Comparison of ENCODE assay signal across 11 cellular contexts in genomic region chr15:98787936-98788757, GRCh38.
A peak's percentile ranks its signal among the peaks of the same experiment; 100 is the strongest.
DNase-seq lines count a peak whose midpoint lies in the region; ATAC-seq, FAIRE-seq and TF ChIP-seq lines count a peak whose summit lies in the region.
"Had no signal": no experiment of that assay in that cellular context is flagged by ENCODE, and none has a peak within 500 bp of the region (broad histone marks: within the 10 kb centered on the region; RNA-seq: fewer than 3 reads in every experiment).

No MANE protein-coding gene starts in this region.

- no peak overlapping the region for H3K27ac ChIP-seq in osteoblast (ENCODE audit: low read depth, low read length)
- H3K27ac ChIP-seq: parathyroid adenoma had no signal

- H3K4me2 ChIP-seq in osteoblast (ENCODE audit: insufficient read depth, low read length), result peak overlapping the region; percentile 23

- no peaks in the 10 kb centered on the region for H3K27me3 ChIP-seq in osteoblast (ENCODE audit: insufficient read depth, low read length)

- H3K9me3 ChIP-seq in osteoblast (ENCODE audit: low read depth, low read length), result no peaks in the 10 kb centered on the region

- no peak overlapping the region for H2AFZ ChIP-seq in osteoblast (ENCODE audit: low read length)
- H2AFZ ChIP-seq: parathyroid adenoma had no signal

- H3K36me3 ChIP-seq in osteoblast (ENCODE audit: insufficient read depth, low read length), result no peaks in the 10 kb centered on the region

- DNase-seq in ELF-1 (ENCODE audit: low read depth, low spot score) (peak; percentile 34), NOMO-1 treated with DMSO at 0.1 percent for 48 hours (lab: John Stamatoyannopoulos, UW; ENCODE audit: unreplicated experiment) (peak; percentile 74), fibroblast of mammary gland (ENCODE audit: low read depth) (peak; percentile 32), osteoblast (ENCODE audit: insufficient read length, low spot score, missing footprints) (no peak), frontal cortex (ENCODE audit: low spot score in 2 of 2) (no peak), AG20443 (ENCODE audit: low spot score) (no peak)
- DNase-seq: activated naive CD4-positive, alpha-beta T cell; NCI-H1417 had no signal

- H3K79me2 ChIP-seq in osteoblast (ENCODE audit: insufficient read depth, low read length), result peaks cover 72% of the 10 kb centered on the region

- FAIRE-seq in frontal cortex (lab: Jason Lieb, UNC), result no peak

- H4K20me1 ChIP-seq in osteoblast (ENCODE audit: insufficient read depth, low read length), result peaks cover 32% of the 10 kb centered on the region

- H3K4me3 ChIP-seq in fibroblast of mammary gland (ENCODE audit: control insufficient read depth, low read depth, low read length), result no peak overlapping the region
- H3K4me3 ChIP-seq in osteoblast (ENCODE audit: insufficient read depth, low read length), result no peak overlapping the region

- TF ChIP-seq CTCF in fibroblast of mammary gland (conservative IDR thresholded peaks at IDR 0.05; ENCODE audit: control insufficient read depth, insufficient read depth, low read depth, low read length) (no peak), osteoblast (IDR thresholded peaks at IDR 0.05; ENCODE audit: extremely low read depth, low read depth, low read length) (no peak)

- ATAC-seq in HG03095 (IDR thresholded peaks at IDR 0.05; ENCODE audit: unreplicated experiment) (no peak), HG03135 (IDR thresholded peaks at IDR 0.05; ENCODE audit: unreplicated experiment) (no peak)

- peaks cover 17% of the 10 kb centered on the region for H3K4me1 ChIP-seq in osteoblast (ENCODE audit: insufficient read depth, low read length)

Comparison
In these comparisons a context has a peak if more than half of its experiments do, and no peak if none do; other contexts are left out.
1. DNase-seq: peak in ELF-1 (single experiment), NOMO-1 treated with DMSO at 0.1 percent for 48 hours (single experiment) and fibroblast of mammary gland (single experiment); none in osteoblast (single experiment), frontal cortex (0 of 2) and AG20443 (single experiment).